18 cellular contexts compared by ENCODE assay signal in genomic region chr9:115998661-115999060, GRCh38.
DNase-seq lines count a peak whose midpoint lies in the region; ATAC-seq, FAIRE-seq and TF ChIP-seq lines count a peak whose summit lies in the region.
"Had no signal": no experiment of that assay in that cellular context is flagged by ENCODE, and none has a peak within 500 bp of the region (broad histone marks: within the 10 kb centered on the region; RNA-seq: fewer than 3 reads in every experiment).

No MANE protein-coding gene starts in this region.

- POLR2A ChIA-PET in A549 (lab: Yijun Ruan, JAX): no interaction called here

- H3K79me2 ChIP-seq in MM.1S (ENCODE audit: low read length): no peaks in the 10 kb centered on the region

- peaks cover 13% of the 10 kb centered on the region for H3K9me3 ChIP-seq in A549
- no peaks in the 10 kb centered on the region for H3K9me3 ChIP-seq in adipocyte (ENCODE audit: control insufficient read depth, low read length)
- H3K9me3 ChIP-seq in MM.1S (replicated peaks; ENCODE audit: insufficient read depth, low read length): no peaks in the 10 kb centered on the region
- H3K9me3 ChIP-seq: BLaER1 treated with 17β-estradiol and CSF1 and Interleukin-3, amounts not matched to agents 10 nM and 100 nM had no signal

- ATAC-seq in A549 (no peak), GM21825 (IDR thresholded peaks at IDR 0.05; ENCODE audit: unreplicated experiment) (no peak)
- ATAC-seq: CD8-positive, alpha-beta T cell had no signal

- DNase-seq in A549 (ENCODE audit: low read depth in 1 of 2, low spot score in 1 of 2) (no peak), GM03348 (ENCODE audit: low spot score) (peak; percentile 22), adipocyte (ENCODE audit: low read depth) (peak; percentile 66), fibroblast of the aortic adventitia (ENCODE audit: low read depth) (peak; percentile 54), MM.1S (no peak)
- DNase-seq in activated naive CD4-positive, alpha-beta T cell treated with Interleukin-2 at 50 U/mL for 16 hours: no peak
- DNase-seq: CD8-positive, alpha-beta T cell; DMS53; HCEC 1CT; KBM-7; NCI-H1417; NCI-H187 treated with DMSO at 0.1 percent for 48 hours; NCI-H2227 treated with DMSO at 0.1 percent for 48 hours; NCI-H524 treated with DMSO at 0.1 percent for 48 hours; RPMI8226; SIG-M5 had no signal

- no peaks in the 10 kb centered on the region for H3K9me2 ChIP-seq in MM.1S (replicated peaks; ENCODE audit: insufficient read depth, low read length)

- no peaks in the 10 kb centered on the region for H3F3A ChIP-seq in MM.1S (ENCODE audit: insufficient read depth, low read length)

- H3K27me3 ChIP-seq in adipocyte (replicated peaks; ENCODE audit: control insufficient read depth, insufficient read depth, low read length): no peaks in the 10 kb centered on the region
- no peaks in the 10 kb centered on the region for H3K27me3 ChIP-seq in MM.1S (replicated peaks; ENCODE audit: insufficient read depth, low read length)
- H3K27me3 ChIP-seq: BLaER1 treated with 17β-estradiol and CSF1 and Interleukin-3, amounts not matched to agents 10 nM and 100 nM had no signal

- CTCF ChIA-PET in A549 (lab: Yijun Ruan, JAX): interaction anchor here (1.5 kb wide), 1 partner anchor 11 kb away, joined by 4 read pairs; no protein-coding TSS in a partner anchor

- no peak for FAIRE-seq in A549 (lab: Jason Lieb, UNC)

- no peak for TF ChIP-seq EP300 in A549 (IDR thresholded peaks at IDR 0.05)

- peak overlapping the region; percentile 57 to 78 for H3K27ac ChIP-seq in A549
- H3K27ac ChIP-seq in MM.1S (ENCODE audit: low read length): no peak overlapping the region
- H3K27ac ChIP-seq: BLaER1 treated with 17β-estradiol and CSF1 and Interleukin-3, amounts not matched to agents 10 nM and 100 nM had no signal

- no peak for TF ChIP-seq POLR2A in A549 (IDR thresholded peaks at IDR 0.05; ENCODE audit: low read length)

- no peak overlapping the region for H3K9ac ChIP-seq in adipocyte (ENCODE audit: low read length)
- no peak overlapping the region for H3K9ac ChIP-seq in MM.1S (ENCODE audit: low read length)
- H3K9ac ChIP-seq: BLaER1 treated with 17β-estradiol and CSF1 and Interleukin-3, amounts not matched to agents 10 nM and 100 nM had no signal

- no peaks in the 10 kb centered on the region for H3K36me3 ChIP-seq in adipocyte (ENCODE audit: control insufficient read depth, insufficient read depth, low read length, severe bottlenecking)
- H3K36me3 ChIP-seq in MM.1S (replicated peaks; ENCODE audit: insufficient read depth, low read length): no peaks in the 10 kb centered on the region
- H3K36me3 ChIP-seq: BLaER1 treated with 17β-estradiol and CSF1 and Interleukin-3, amounts not matched to agents 10 nM and 100 nM had no signal

- TF ChIP-seq CTCF in A549 (IDR thresholded peaks at IDR 0.05) (no peak), fibroblast of the aortic adventitia (IDR thresholded peaks at IDR 0.05; ENCODE audit: insufficient read depth, low read length) (no peak), MM.1S (IDR thresholded peaks at IDR 0.05; ENCODE audit: low read length) (no peak)

- no peaks in the 10 kb centered on the region for H4K20me1 ChIP-seq in MM.1S (ENCODE audit: insufficient read depth, low read length)
- H4K20me1 ChIP-seq: BLaER1 treated with 17β-estradiol and CSF1 and Interleukin-3, amounts not matched to agents 10 nM and 100 nM had no signal

- no peak overlapping the region for H3K4me2 ChIP-seq in A549
- no peak overlapping the region for H3K4me2 ChIP-seq in MM.1S (ENCODE audit: low read depth, low read length)
- H3K4me2 ChIP-seq: BLaER1 treated with 17β-estradiol and CSF1 and Interleukin-3, amounts not matched to agents 10 nM and 100 nM had no signal

- H3K4me3 ChIP-seq in A549 (no peak overlapping the region), adipocyte (ENCODE audit: low read length) (no peak overlapping the region), fibroblast of the aortic adventitia (ENCODE audit: low read depth, low read length) (no peak overlapping the region), MM.1S (ENCODE audit: low read length) (no peak overlapping the region)
- H3K4me3 ChIP-seq: BLaER1 treated with 17β-estradiol and CSF1 and Interleukin-3, amounts not matched to agents 10 nM and 100 nM had no signal

- TF ChIP-seq RAD21 in A549 (conservative IDR thresholded peaks at IDR 0.05 in 1 of 2, IDR thresholded peaks at IDR 0.05 in 1 of 2): no peak

- peaks cover 63% of the 10 kb centered on the region for H3K4me1 ChIP-seq in A549
- peaks cover 26% of the 10 kb centered on the region for H3K4me1 ChIP-seq in adipocyte (ENCODE audit: control insufficient read depth, insufficient read depth, low read length)
- no peaks in the 10 kb centered on the region for H3K4me1 ChIP-seq in MM.1S (ENCODE audit: low read length)

- H2AFZ ChIP-seq in MM.1S (ENCODE audit: low read length): no peak overlapping the region

TF ChIP-seq in A549, 52 proteins besides CTCF, POLR2A, EP300 and RAD21:
- TF ChIP-seq FOXS1 (CRISPR knock-in tag; IDR thresholded peaks at IDR 0.05): no peak
- TF ChIP-seq RARB (CRISPR knock-in tag; IDR thresholded peaks at IDR 0.05): no peak
- TF ChIP-seq MAZ (IDR thresholded peaks at IDR 0.05; ENCODE audit: borderline replicate concordance, low read depth, low read length): no peak
- no peak for TF ChIP-seq HES2 (IDR thresholded peaks at IDR 0.05)
- no peak for TF ChIP-seq RNF2 (IDR thresholded peaks at IDR 0.05; ENCODE audit: borderline replicate concordance, low read depth)
- TF ChIP-seq FOSB (CRISPR knock-in tag; IDR thresholded peaks at IDR 0.05): no peak
- TF ChIP-seq ZFP36 (IDR thresholded peaks at IDR 0.05; ENCODE audit: borderline replicate concordance, partially characterized antibody): no peak
- TF ChIP-seq NPAS2 (CRISPR knock-in tag; IDR thresholded peaks at IDR 0.05; ENCODE audit: borderline replicate concordance): no peak
- no peak for TF ChIP-seq JUNB (IDR thresholded peaks at IDR 0.05)
- TF ChIP-seq NFE2L2 (conservative IDR thresholded peaks at IDR 0.05; ENCODE audit: low read length): no peak
TF ChIP-seq in A549: peak in this region for 0.

Comparison
In these comparisons a context has a peak if more than half of its experiments do, and no peak if none do; other contexts are left out.
1. DNase-seq: peak in GM03348 (single experiment), adipocyte (single experiment) and fibroblast of the aortic adventitia (single experiment); none in A549 (0 of 2), MM.1S (single experiment) and activated naive CD4-positive, alpha-beta T cell treated with Interleukin-2 at 50 U/mL for 16 hours (single experiment).